In the genomic region with DNA sequence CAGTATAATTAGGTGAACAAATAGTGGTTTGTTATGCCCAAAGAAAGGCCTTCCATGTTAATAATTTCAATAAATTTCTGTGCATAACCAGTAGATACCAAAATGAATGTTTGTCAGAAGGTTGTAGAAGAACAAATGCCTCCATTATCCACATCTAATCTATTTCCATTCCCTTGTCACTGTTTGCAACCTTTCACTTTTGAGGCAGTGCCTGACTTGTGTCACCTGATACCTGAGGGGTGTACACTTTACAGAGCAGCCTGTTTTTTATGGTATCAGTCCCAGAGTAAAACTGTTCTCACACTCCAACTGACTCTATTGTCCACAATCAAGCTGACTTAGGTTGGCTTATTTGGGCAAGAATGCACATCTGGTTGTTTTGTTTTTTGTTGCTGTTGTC, we compare ENCODE assay signal across 16 cellular contexts. TPM values are rescaled to one million over a fixed set of nuclear protein-coding genes. Genes with fewer than 3 reads are reported as not detected.
DNase-seq lines count a peak whose midpoint lies in the region; ATAC-seq, FAIRE-seq and TF ChIP-seq lines count a peak whose summit lies in the region.
"Had no signal": no experiment of that assay in that cellular context is flagged by ENCODE, and none has a peak within 500 bp of the region (broad histone marks: within the 10 kb centered on the region; RNA-seq: fewer than 3 reads in every experiment).

No MANE protein-coding gene starts in this region.

- TF ChIP-seq CTCF in HepG2 (CRISPR knock-in tag; IDR thresholded peaks at IDR 0.05) (no peak), right lobe of liver (IDR thresholded peaks at IDR 0.05) (no peak), nephron progenitor cell (IDR thresholded peaks at IDR 0.05) (no peak)

- peak overlapping the region; percentile 98 for H3K27ac ChIP-seq in HepG2 (ENCODE audit: extremely low read length, insufficient read depth, low read length)
- no peak overlapping the region for H3K27ac ChIP-seq in right lobe of liver
- H3K27ac ChIP-seq in mesenchymal stem cell (ENCODE audit: low read length, poor library complexity, severe bottlenecking), result no peak overlapping the region
- H3K27ac ChIP-seq: 22Rv1 had no signal

- peaks cover 51% of the 10 kb centered on the region for H3K4me1 Mint-ChIP-seq in nephron progenitor cell
- H3K4me1 Mint-ChIP-seq: CD14-positive monocyte, GM23338 had no signal

- H3K27ac Mint-ChIP-seq in nephron progenitor cell, result peak overlapping the region; percentile 11
- H3K27ac Mint-ChIP-seq: CD14-positive monocyte; CD8-positive, alpha-beta T cell; GM23338; H9 had no signal

- TF ChIP-seq EP300 in HepG2 (IDR thresholded peaks at IDR 0.05; ENCODE audit: low read depth in 2 of 2, low read length in 2 of 2) (no peak), HepG2 (CRISPR knock-in tag; IDR thresholded peaks at IDR 0.05; ENCODE audit: borderline replicate concordance) (no peak)

- H3K4me1 ChIP-seq in HepG2 (ENCODE audit: insufficient read depth, low read length) (peaks cover 17% of the 10 kb centered on the region), right lobe of liver (no peaks in the 10 kb centered on the region), mesenchymal stem cell (ENCODE audit: control insufficient read depth, insufficient read depth, low read depth, low read length) (no peaks in the 10 kb centered on the region)

- BruUV-seq in HepG2 (replicated peaks; lab: Mats Ljungman, UMichigan), result no TSS peak

- H2BK12ac ChIP-seq in mesenchymal stem cell (ENCODE audit: low read length in 2 of 2), result no peak overlapping the region

- H3K4me2 ChIP-seq in HepG2 (ENCODE audit: low read depth, low read length), result peak overlapping the region; percentile 81
- H3K4me2 ChIP-seq in mesenchymal stem cell (ENCODE audit: low read length, poor library complexity, severe bottlenecking), result no peak overlapping the region
- H3K4me2 ChIP-seq: GM23338 had no signal

- H3K79me1 ChIP-seq in mesenchymal stem cell (replicated peaks; ENCODE audit: low read length, poor library complexity, severe bottlenecking), result no peaks in the 10 kb centered on the region

- peak overlapping the region in 1 of 3 experiments; percentile 23; a peak in 1 of 6 replicates for H3K4me3 ChIP-seq in HepG2 (replicated peaks in 1 of 3; ENCODE audit: insufficient read depth in 1 of 3, low read depth in 2 of 3, low read length in 3 of 3)
- H3K4me3 ChIP-seq in right lobe of liver, result no peak overlapping the region
- no peak overlapping the region for H3K4me3 ChIP-seq in mesenchymal stem cell (ENCODE audit: insufficient read depth in 1 of 2, low read depth in 1 of 2, low read length in 2 of 2)
- H3K4me3 ChIP-seq: GM12878, GM23338 had no signal

- no peak overlapping the region for H2BK120ac ChIP-seq in mesenchymal stem cell (ENCODE audit: low read depth, low read length)

- POLR2A ChIA-PET in HepG2 (lab: Yijun Ruan, JAX), result interaction anchor here (1.3 to 1.7 kb wide), 2 partner anchors 40 to 92 kb away, joined by 8 to 12 read pairs; a partner anchor contains a TSS

- no peak overlapping the region for H2BK15ac ChIP-seq in mesenchymal stem cell (ENCODE audit: low read depth, poor library complexity, severe bottlenecking)

- H3K9me3 ChIP-seq in HepG2 (ENCODE audit: low read length) (no peaks in the 10 kb centered on the region), right lobe of liver (no peaks in the 10 kb centered on the region), mesenchymal stem cell (ENCODE audit: control insufficient read depth, low read length) (no peaks in the 10 kb centered on the region)

- CTCF ChIA-PET in HepG2 (lab: Yijun Ruan, JAX; ENCODE audit: low intra/inter-chr PET ratio, low total read pairs), result no interaction called here

- no peak overlapping the region for H3K23ac ChIP-seq in mesenchymal stem cell (ENCODE audit: low read length in 2 of 2)

- no peak overlapping the region for H3K18ac ChIP-seq in mesenchymal stem cell (ENCODE audit: low read depth in 1 of 2, low read length in 2 of 2)

- intact Hi-C loops in HepG2 (cut with micrococcal nuclease; ENCODE audit: unreplicated experiment), result no loop called here
- intact Hi-C loops in right lobe of liver (cut with DNase I), result no loop called here

- H3K36me3 Mint-ChIP-seq in nephron progenitor cell (ENCODE audit: low read depth), result peaks cover 19% of the 10 kb centered on the region
- H3K36me3 Mint-ChIP-seq: CD14-positive monocyte; CD8-positive, alpha-beta T cell had no signal

- H2BK5ac ChIP-seq in mesenchymal stem cell (ENCODE audit: low read depth, low read length, poor library complexity, severe bottlenecking), result no peak overlapping the region

- TF ChIP-seq RAD21 in HepG2 (CRISPR knock-in tag; IDR thresholded peaks at IDR 0.05), result no peak

- peaks cover 16% of the 10 kb centered on the region for H4K20me1 ChIP-seq in HepG2 (ENCODE audit: insufficient read depth, low read length)

- H3K27me3 ChIP-seq in HepG2 (ENCODE audit: control insufficient read depth in 1 of 2, insufficient read depth in 2 of 2, low read length in 2 of 2) (no peaks in the 10 kb centered on the region; a peak in 3 of 5 replicates), right lobe of liver (no peaks in the 10 kb centered on the region), mesenchymal stem cell (ENCODE audit: control insufficient read depth in 1 of 2, insufficient read depth in 1 of 2, low read length in 2 of 2) (peaks cover 0 to 3% of the 10 kb centered on the region in 2 experiments)

- FAIRE-seq in HepG2 (lab: Jason Lieb, UNC), result no peak
- FAIRE-seq: GM12878, GM18507 had no signal

- TF ChIP-seq POLR2A in HepG2 (IDR thresholded peaks at IDR 0.05; ENCODE audit: insufficient read depth in 1 of 2, low read depth in 2 of 2, low read length in 2 of 2), result no peak
- no peak for TF ChIP-seq POLR2A in right lobe of liver (IDR thresholded peaks at IDR 0.05)

- H4K91ac ChIP-seq in mesenchymal stem cell (ENCODE audit: low read length), result no peak overlapping the region

- H3K9me3 Mint-ChIP-seq in nephron progenitor cell, result peaks cover 32% of the 10 kb centered on the region
- H3K9me3 Mint-ChIP-seq: CD8-positive, alpha-beta T cell had no signal

- peak; percentile 11 for DNase-seq in DMS 273 (lab: John Stamatoyannopoulos, UW; ENCODE audit: unreplicated experiment)
- no peak for DNase-seq in DMS 273 treated with DMSO at 0.1 percent for 48 hours (lab: John Stamatoyannopoulos, UW)
- no peak for DNase-seq in HepG2 (ENCODE audit: low spot score)
- no peak for DNase-seq in right lobe of liver
- DNase-seq in nephron progenitor cell, result no peak
- no peak for DNase-seq in T-helper 9 cell
- no peak for DNase-seq in mesenchymal stem cell
- DNase-seq: CD8-positive, alpha-beta T cell; DMS79; H9 had no signal

- H3K36me3 ChIP-seq in HepG2 (replicated peaks in 1 of 2; ENCODE audit: control insufficient read depth in 1 of 2, insufficient read depth in 2 of 2, low read length in 2 of 2) (no peaks in the 10 kb centered on the region; a peak in 2 of 5 replicates), right lobe of liver (no peaks in the 10 kb centered on the region), mesenchymal stem cell (ENCODE audit: control insufficient read depth in 1 of 2, insufficient read depth in 2 of 2, low read depth in 1 of 2, low read length in 2 of 2) (no peaks in the 10 kb centered on the region)

- H3K79me2 ChIP-seq in HepG2 (ENCODE audit: insufficient read depth, low read length), result peaks cover 38% of the 10 kb centered on the region

- peaks cover 4% of the 10 kb centered on the region for H3K27me3 Mint-ChIP-seq in nephron progenitor cell (ENCODE audit: low read depth, poor library complexity)

- no peak overlapping the region for H2AK5ac ChIP-seq in mesenchymal stem cell (ENCODE audit: low read length, severe bottlenecking)

- no peak overlapping the region for H3K14ac ChIP-seq in mesenchymal stem cell (ENCODE audit: low read length in 2 of 2)

- H2AFZ ChIP-seq in HepG2 (ENCODE audit: low read length), result no peak overlapping the region
- no peak overlapping the region for H2AFZ ChIP-seq in mesenchymal stem cell (ENCODE audit: low read depth, low read length)
- H2AFZ ChIP-seq: GM23338 had no signal

- no peak overlapping the region for H4K8ac ChIP-seq in mesenchymal stem cell (ENCODE audit: low read length)

- in situ Hi-C loops in HepG2 (cut with HindIII; ENCODE audit: extremely low pct_ligation_motif_present, low pct_unique_long_range_greater_than_20kb), result no loop called here

- H3K4me3 Mint-ChIP-seq in nephron progenitor cell, result peak overlapping the region; percentile 16
- H3K4me3 Mint-ChIP-seq: CD14-positive monocyte; CD8-positive, alpha-beta T cell; GM23338; H9 had no signal

- H3K4ac ChIP-seq in mesenchymal stem cell (ENCODE audit: low read depth in 1 of 2, low read length in 2 of 2), result no peak overlapping the region

- ATAC-seq in HepG2 (no peak), right lobe of liver (no peak), GM21786 (IDR thresholded peaks at IDR 0.05; ENCODE audit: unreplicated experiment) (no peak)
- ATAC-seq: CD8-positive, alpha-beta T cell; GM12878; GM23338 had no signal

- H3K9ac ChIP-seq in HepG2 (ENCODE audit: insufficient read depth, low read depth, low read length), result peak overlapping the region; percentile 97
- H3K9ac ChIP-seq in mesenchymal stem cell (ENCODE audit: low read length), result no peak overlapping the region

RNA-seq across cellular contexts. Expression of a gene that starts 40.1 kb away (rescaled TPM):
- total RNA-seq in HepG2 (2016; rRNA removed; fragmentation: Illumina TruSeq; extraction: Trizol) (33.6 and 64.3 TPM in 2 replicates), right lobe of liver (1 to 10 TPM in 3 of 6 experiments, under 1 TPM in 3; 0.12 to 2.6 (median 1.1) TPM)
- total RNA-seq in HepG2 (2016; cell fraction: cytosol; rRNA removed; fragmentation: Illumina TruSeq; extraction: Trizol; ENCODE audit: low read depth), result 4.3 and 4.4 TPM in 2 replicates
- 35.4 and 63.3 TPM in 2 replicates for total RNA-seq in HepG2 (2016; cell fraction: insoluble cytoplasmic fraction; rRNA removed; fragmentation: Illumina TruSeq; extraction: Trizol)
- 11.1 and 12.8 TPM in 2 replicates for total RNA-seq in HepG2 (2016; cell fraction: membrane; rRNA removed; fragmentation: Illumina TruSeq; extraction: Trizol)
- total RNA-seq in HepG2 (2016; cell fraction: nucleus; rRNA removed; fragmentation: Illumina TruSeq; extraction: Trizol), result 124 and 146 TPM in 2 replicates
- 202 and 232 TPM in 2 replicates for polyA plus RNA-seq in HepG2 (2011; rRNA removed)
- 129 and 182 TPM in 2 replicates for polyA plus RNA-seq in HepG2 (2011; cell fraction: cytosol; rRNA removed)
- polyA plus RNA-seq in HepG2 (2011; cell fraction: nucleus; rRNA removed), result 324 and 329 TPM in 2 replicates
- polyA plus RNA-seq in HepG2 (2012), result 122 and 133 TPM in 2 replicates
- 3.2 and 3.5 TPM in 2 replicates for polyA plus RNA-seq in HepG2 (2016; cell fraction: cytosol; fragmentation: Illumina TruSeq; extraction: Trizol; ENCODE audit: low read depth)
- polyA plus RNA-seq in HepG2 (2016; cell fraction: insoluble cytoplasmic fraction; fragmentation: Illumina TruSeq; extraction: Trizol; ENCODE audit: low read depth), result 22.5 and 25.8 TPM in 2 replicates
- polyA plus RNA-seq in HepG2 (2016; cell fraction: membrane; fragmentation: Illumina TruSeq; extraction: Trizol; ENCODE audit: low read depth), result 4.7 and 6.1 TPM in 2 replicates
- polyA plus RNA-seq in HepG2 (2016; cell fraction: nucleus; fragmentation: Illumina TruSeq; extraction: Trizol; ENCODE audit: insufficient read depth, low read depth), result 89.7 and 90.5 TPM in 2 replicates
- polyA minus RNA-seq in HepG2 (2011; rRNA and poly(A)+ RNA removed; ENCODE audit: low replicate concordance), result 0.56 and 445 TPM in 2 replicates
- polyA minus RNA-seq in HepG2 (2011; cell fraction: cytosol; rRNA and poly(A)+ RNA removed), result 118 and 175 TPM in 2 replicates
- 794 and 882 TPM in 2 replicates for polyA minus RNA-seq in HepG2 (2011; cell fraction: nucleus; rRNA and poly(A)+ RNA removed)
- polyA plus RNA-seq in mesenchymal stem cell (2013, experiment 1 of 2), result 7.8 TPM
- polyA plus RNA-seq in mesenchymal stem cell (2013, experiment 2 of 2), result 7.1 TPM
- total RNA-seq: CD8-positive, alpha-beta T cell had no signal
- polyA plus RNA-seq: CD14-positive monocyte had no signal
